In genomic region chr10:24901686-24902399, GRCh38 we compare ENCODE assay signal across 8 cellular contexts. TPM values are rescaled to one million over a fixed set of nuclear protein-coding genes. Genes with fewer than 3 reads are reported as not detected.
DNase-seq lines count a peak whose midpoint lies in the region; ATAC-seq and TF ChIP-seq lines count a peak whose summit lies in the region.

No MANE protein-coding gene starts in this region.

- no peaks in the 10 kb centered on the region for H3K27me3 Mint-ChIP-seq in T-helper 17 cell

- no peaks in the 10 kb centered on the region for H3K9me3 ChIP-seq in T-helper 17 cell (ENCODE audit: control insufficient read depth, low read length, poor library complexity, severe bottlenecking)

- H3K36me3 Mint-ChIP-seq in T-helper 17 cell (ENCODE audit: low read depth), result peaks cover 4% of the 10 kb centered on the region

- DNase-seq in AG20443 (ENCODE audit: low spot score), result peak; percentile 90
- no peak for DNase-seq in T-helper 17 cell
- peak; percentile 93 to 97 for DNase-seq in foreskin fibroblast
- DNase-seq in retinal pigment epithelial cell (ENCODE audit: low read depth), result peak; percentile 96
- no peak for DNase-seq in NCI-H2107 treated with DMSO at 0.1 percent for 48 hours (lab: John Stamatoyannopoulos, UW; ENCODE audit: unreplicated experiment)
- no peak for DNase-seq in SKM-1 treated with dmso at 0.1 percent for 144 hours (lab: John Stamatoyannopoulos, UW; ENCODE audit: unreplicated experiment)

- ATAC-seq in GM18867 (IDR thresholded peaks at IDR 0.05; ENCODE audit: unreplicated experiment) (peak; percentile 33), HG03097 (IDR thresholded peaks at IDR 0.05; ENCODE audit: low FRiP score, unreplicated experiment) (peak; percentile 41), T-helper 17 cell (no peak)

- H3K27ac Mint-ChIP-seq in T-helper 17 cell, result no peak overlapping the region

- H3K4me3 Mint-ChIP-seq in T-helper 17 cell, result peak overlapping the region; percentile 66

- peaks cover 18% of the 10 kb centered on the region for H3K4me1 Mint-ChIP-seq in T-helper 17 cell

- TF ChIP-seq CTCF in foreskin fibroblast (IDR thresholded peaks at IDR 0.05; ENCODE audit: low read depth, low read length) (no peak), retinal pigment epithelial cell (conservative IDR thresholded peaks at IDR 0.05; ENCODE audit: low read depth, low read length) (no peak)

- H3K4me3 ChIP-seq in foreskin fibroblast (ENCODE audit: low read depth in 1 of 2, low read length in 2 of 2), result peak overlapping the region in 1 of 2 donors; percentile 8
- no peak overlapping the region for H3K4me3 ChIP-seq in retinal pigment epithelial cell (ENCODE audit: low read length)

RNA-seq across cellular contexts. Expression of gene PRTFDC1, which starts 50.6 kb away (rescaled TPM):
- total RNA-seq in T-helper 17 cell, result 1 to 10 TPM in 1 of 2 donors, under 1 TPM in 1; 0.40 to 3.6 TPM

Comparison
In these comparisons a context has a peak if more than half of its experiments do, and no peak if none do; other contexts are left out.
1. DNase-seq: peak in AG20443 (single experiment), foreskin fibroblast (2 of 2) and retinal pigment epithelial cell (single experiment); none in T-helper 17 cell (0 of 3), NCI-H2107 treated with DMSO at 0.1 percent for 48 hours (single experiment) and SKM-1 treated with dmso at 0.1 percent for 144 hours (single experiment).